9 cellular contexts compared by ENCODE assay signal in genomic region chr20:46559685-46560440, GRCh38. TPM values are rescaled to one million over a fixed set of nuclear protein-coding genes. Genes with fewer than 3 reads are reported as not detected.
DNase-seq lines count a peak whose midpoint lies in the region; ATAC-seq and TF ChIP-seq lines count a peak whose summit lies in the region.
"Had no signal": no experiment of that assay in that cellular context is flagged by ENCODE, and none has a peak within 500 bp of the region (broad histone marks: within the 10 kb centered on the region; RNA-seq: fewer than 3 reads in every experiment).

No MANE protein-coding gene starts in this region.

- DNase-seq in DMS153 treated with DMSO at 0.1 percent for 48 hours (lab: John Stamatoyannopoulos, UW; ENCODE audit: unreplicated experiment) (peak; percentile 2), M059J (ENCODE audit: low read depth) (peak; percentile 22), myocyte (ENCODE audit: low read depth) (peak; percentile 13), thyroid gland (no peak), NCI-H146 (lab: John Stamatoyannopoulos, UW) (no peak)
- no peak for DNase-seq in activated naive CD8-positive, alpha-beta T cell treated with anti-CD3 and anti-CD28 coated beads, Interleukin-2, amount 50 U/mL, for 24 hours
- no peak for DNase-seq in activated CD4-positive, alpha-beta memory T cell treated with anti-CD3 and anti-CD28 coated beads, Interleukin-2, amount 10 ng/mL, durations not matched to agents 7 days and 5 days

- no peaks in the 10 kb centered on the region for H3K9me3 Mint-ChIP-seq in activated naive CD8-positive, alpha-beta T cell treated with anti-CD3 and anti-CD28 coated beads, Interleukin-2, amount 50 U/mL, for 24 hours
- no peaks in the 10 kb centered on the region for H3K9me3 Mint-ChIP-seq in activated CD4-positive, alpha-beta memory T cell treated with anti-CD3 and anti-CD28 coated beads, Interleukin-2, amount 10 ng/mL, durations not matched to agents 7 days and 5 days
- H3K9me3 Mint-ChIP-seq: mesothelial cell of epicardium had no signal

- POLR2A ChIA-PET in activated CD4-positive, alpha-beta memory T cell treated with anti-CD3 and anti-CD28 coated beads, Interleukin-2, amount 10 ng/mL, durations not matched to agents 7 days and 5 days (lab: Charles Lee), result interaction anchor here (1.2 kb wide), 1 partner anchor 130 kb away, joined by 3 read pairs; the partner anchor contains the start of gene TP53RK

- no peak for TF ChIP-seq CTCF in thyroid gland (IDR thresholded peaks at IDR 0.05)

- H3K27ac ChIP-seq in thyroid gland, result no peak overlapping the region

- TF ChIP-seq POLR2A in thyroid gland (IDR thresholded peaks at IDR 0.05), result no peak

- 88 to 92% methylated on average over 7 of the region's 7 CpGs for WGBS in thyroid gland, 2 donors

- H3K36me3 ChIP-seq in thyroid gland, result no peaks in the 10 kb centered on the region
- H3K36me3 ChIP-seq: HAP-1 had no signal

- H3K27ac Mint-ChIP-seq in activated naive CD8-positive, alpha-beta T cell treated with anti-CD3 and anti-CD28 coated beads, Interleukin-2, amount 50 U/mL, for 24 hours, result peak overlapping the region; percentile 27
- no peak overlapping the region for H3K27ac Mint-ChIP-seq in activated CD4-positive, alpha-beta memory T cell treated with anti-CD3 and anti-CD28 coated beads, Interleukin-2, amount 10 ng/mL, durations not matched to agents 7 days and 5 days
- H3K27ac Mint-ChIP-seq: mesothelial cell of epicardium had no signal

- CTCF ChIA-PET in activated CD4-positive, alpha-beta memory T cell treated with anti-CD3 and anti-CD28 coated beads, Interleukin-2, amount 10 ng/mL, durations not matched to agents 7 days and 5 days (lab: Charles Lee), result interaction anchor here (0.8 to 2.3 kb wide), 2 partner anchors 10 to 15 kb away, joined by 4 to 13 read pairs; no protein-coding TSS in a partner anchor

- no peak overlapping the region for H3K4me3 Mint-ChIP-seq in activated naive CD8-positive, alpha-beta T cell treated with anti-CD3 and anti-CD28 coated beads, Interleukin-2, amount 50 U/mL, for 24 hours
- H3K4me3 Mint-ChIP-seq in activated CD4-positive, alpha-beta memory T cell treated with anti-CD3 and anti-CD28 coated beads, Interleukin-2, amount 10 ng/mL, durations not matched to agents 7 days and 5 days, result no peak overlapping the region
- H3K4me3 Mint-ChIP-seq: mesothelial cell of epicardium had no signal

- H3K4me3 ChIP-seq in thyroid gland (replicated peaks in 1 of 3), result no peak overlapping the region
- H3K4me3 ChIP-seq: HAP-1 had no signal

- peaks cover 10 to 16% of the 10 kb centered on the region in 2 donors for H3K4me1 ChIP-seq in thyroid gland
- H3K4me1 ChIP-seq: HAP-1 had no signal

- peaks cover 48% of the 10 kb centered on the region for H3K4me1 Mint-ChIP-seq in activated naive CD8-positive, alpha-beta T cell treated with anti-CD3 and anti-CD28 coated beads, Interleukin-2, amount 50 U/mL, for 24 hours
- peaks cover 53% of the 10 kb centered on the region for H3K4me1 Mint-ChIP-seq in activated CD4-positive, alpha-beta memory T cell treated with anti-CD3 and anti-CD28 coated beads, Interleukin-2, amount 10 ng/mL, durations not matched to agents 7 days and 5 days
- H3K4me1 Mint-ChIP-seq: mesothelial cell of epicardium had no signal

- no peaks in the 10 kb centered on the region for H3K27me3 ChIP-seq in thyroid gland

- no peak for ATAC-seq in activated naive CD8-positive, alpha-beta T cell treated with anti-CD3 and anti-CD28 coated beads, Interleukin-2, amount 50 U/mL, for 24 hours

- no peaks in the 10 kb centered on the region for H3K27me3 Mint-ChIP-seq in activated naive CD8-positive, alpha-beta T cell treated with anti-CD3 and anti-CD28 coated beads, Interleukin-2, amount 50 U/mL, for 24 hours
- H3K27me3 Mint-ChIP-seq in activated CD4-positive, alpha-beta memory T cell treated with anti-CD3 and anti-CD28 coated beads, Interleukin-2, amount 10 ng/mL, durations not matched to agents 7 days and 5 days, result no peaks in the 10 kb centered on the region

- intact Hi-C loops in thyroid gland (cut with DNase I), result no loop called here

- no peaks in the 10 kb centered on the region for H3K9me3 ChIP-seq in thyroid gland
- H3K9me3 ChIP-seq: HAP-1 had no signal

- no peaks in the 10 kb centered on the region for H3K36me3 Mint-ChIP-seq in activated naive CD8-positive, alpha-beta T cell treated with anti-CD3 and anti-CD28 coated beads, Interleukin-2, amount 50 U/mL, for 24 hours (ENCODE audit: low read depth)
- H3K36me3 Mint-ChIP-seq in activated CD4-positive, alpha-beta memory T cell treated with anti-CD3 and anti-CD28 coated beads, Interleukin-2, amount 10 ng/mL, durations not matched to agents 7 days and 5 days (ENCODE audit: low read depth), result peaks cover 8% of the 10 kb centered on the region
- H3K36me3 Mint-ChIP-seq: mesothelial cell of epicardium had no signal

RNA-seq across cellular contexts. Expression of gene OCSTAMP, which starts 9.4 kb away (rescaled TPM):
- not detected in 2 replicates for total RNA-seq in M059J (2014; rRNA removed; shearing (Covaris generic))
- total RNA-seq in myocyte, result not detected in 2 replicates
- polyA plus RNA-seq in myocyte (2012), result not detected
- total RNA-seq in thyroid gland, result not detected
- total RNA-seq in activated CD4-positive, alpha-beta memory T cell treated with anti-CD3 and anti-CD28 coated beads, Interleukin-2, amount 10 ng/mL, durations not matched to agents 7 days and 5 days, result under 1 TPM in 1 of 2 experiments, not detected in 1; 0.15 TPM
- total RNA-seq: mesothelial cell of epicardium had no signal

RNA-seq across cellular contexts. Expression of gene ZNF334, which starts 46.5 kb away (rescaled TPM):
- 1.0 and 1.9 TPM in 2 replicates for total RNA-seq in M059J (2014; rRNA removed; shearing (Covaris generic))
- total RNA-seq in myocyte (not detected in 2 replicates), thyroid gland (10 to 100 TPM; 12.2 to 15.7 (median 14.2) TPM)
- polyA plus RNA-seq in myocyte (2012), result 0.04 TPM
- 1 to 10 TPM; 1.4 TPM for total RNA-seq in activated CD4-positive, alpha-beta memory T cell treated with anti-CD3 and anti-CD28 coated beads, Interleukin-2, amount 10 ng/mL, durations not matched to agents 7 days and 5 days

Comparison
In these comparisons a context has a peak if more than half of its experiments do, and no peak if none do; other contexts are left out.
1. DNase-seq: peak in DMS153 treated with DMSO at 0.1 percent for 48 hours (single experiment), M059J (single experiment) and myocyte (single experiment); none in activated naive CD8-positive, alpha-beta T cell treated with anti-CD3 and anti-CD28 coated beads, Interleukin-2, amount 50 U/mL, for 24 hours (single experiment), thyroid gland (0 of 2), activated CD4-positive, alpha-beta memory T cell treated with anti-CD3 and anti-CD28 coated beads, Interleukin-2, amount 10 ng/mL, durations not matched to agents 7 days and 5 days (single experiment) and NCI-H146 (single experiment).